1 cellular context compared by ENCODE assay signal in the genomic region with DNA sequence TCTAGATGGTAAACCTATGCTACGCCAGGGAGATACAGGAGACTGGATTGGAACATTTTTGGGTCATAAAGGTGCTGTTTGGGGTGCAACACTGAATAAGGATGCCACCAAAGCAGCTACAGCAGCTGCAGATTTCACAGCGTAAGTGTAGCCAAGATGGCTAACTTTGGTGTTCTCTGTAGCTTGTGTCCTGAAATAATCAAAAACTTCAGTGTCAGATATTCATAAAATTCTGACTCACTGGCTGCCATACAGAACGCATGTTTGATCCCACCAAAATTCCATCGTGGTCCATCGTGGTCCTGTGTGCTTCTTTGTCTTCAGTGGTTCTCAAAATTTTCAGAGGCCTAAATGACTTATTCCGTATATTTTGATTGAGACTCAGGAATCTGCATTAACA.
TF ChIP-seq lines count a peak whose summit lies in the region.

No MANE protein-coding gene starts in this region.

TF ChIP-seq in HepG2, 621 proteins besides CTCF, POLR2A, EP300 and RAD21:
- no peak for TF ChIP-seq LCORL (IDR thresholded peaks at IDR 0.05)
- no peak for TF ChIP-seq LCORL (CRISPR knock-in tag; IDR thresholded peaks at IDR 0.05)
- TF ChIP-seq, protein P1, sequence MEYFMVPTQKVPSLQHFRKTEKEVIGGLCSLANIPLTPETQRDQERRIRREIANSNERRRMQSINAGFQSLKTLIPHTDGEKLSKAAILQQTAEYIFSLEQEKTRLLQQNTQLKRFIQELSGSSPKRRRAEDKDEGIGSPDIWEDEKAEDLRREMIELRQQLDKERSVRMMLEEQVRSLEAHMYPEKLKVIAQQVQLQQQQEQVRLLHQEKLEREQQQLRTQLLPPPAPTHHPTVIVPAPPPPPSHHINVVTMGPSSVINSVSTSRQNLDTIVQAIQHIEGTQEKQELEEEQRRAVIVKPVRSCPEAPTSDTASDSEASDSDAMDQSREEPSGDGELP (IDR thresholded peaks at IDR 0.05; ENCODE audit: borderline replicate concordance, low read depth): no peak
- TF ChIP-seq, protein P2, sequence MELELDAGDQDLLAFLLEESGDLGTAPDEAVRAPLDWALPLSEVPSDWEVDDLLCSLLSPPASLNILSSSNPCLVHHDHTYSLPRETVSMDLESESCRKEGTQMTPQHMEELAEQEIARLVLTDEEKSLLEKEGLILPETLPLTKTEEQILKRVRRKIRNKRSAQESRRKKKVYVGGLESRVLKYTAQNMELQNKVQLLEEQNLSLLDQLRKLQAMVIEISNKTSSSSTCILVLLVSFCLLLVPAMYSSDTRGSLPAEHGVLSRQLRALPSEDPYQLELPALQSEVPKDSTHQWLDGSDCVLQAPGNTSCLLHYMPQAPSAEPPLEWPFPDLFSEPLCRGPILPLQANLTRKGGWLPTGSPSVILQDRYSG (CRISPR knock-in tag; IDR thresholded peaks at IDR 0.05): no peak
- no peak for TF ChIP-seq ZNF652 (CRISPR knock-in tag; IDR thresholded peaks at IDR 0.05; ENCODE audit: borderline replicate concordance, low read depth)
- no peak for TF ChIP-seq MXI1 (IDR thresholded peaks at IDR 0.05; ENCODE audit: borderline replicate concordance, low read depth, low read length)
- 0 out of 2 replicates have a peak, but pooled peaks have one; percentile 32 for TF ChIP-seq RBFOX2 (IDR thresholded peaks at IDR 0.05; ENCODE audit: low read depth, low read length)
- TF ChIP-seq ZNF850 (CRISPR knock-in tag; conservative IDR thresholded peaks at IDR 0.05): no peak
- no peak for TF ChIP-seq ETV6 (CRISPR knock-in tag; conservative IDR thresholded peaks at IDR 0.05)
- no peak for TF ChIP-seq SNAI1 (CRISPR knock-in tag; IDR thresholded peaks at IDR 0.05; ENCODE audit: borderline replicate concordance)
- TF ChIP-seq KLF16 (CRISPR knock-in tag; IDR thresholded peaks at IDR 0.05): 0 out of 4 replicates have a peak, but pooled peaks of 1 of the 2 experiments have one; percentile 21
- no peak for TF ChIP-seq RNF2 (conservative IDR thresholded peaks at IDR 0.05; ENCODE audit: low read depth)
- TF ChIP-seq, protein P3, sequence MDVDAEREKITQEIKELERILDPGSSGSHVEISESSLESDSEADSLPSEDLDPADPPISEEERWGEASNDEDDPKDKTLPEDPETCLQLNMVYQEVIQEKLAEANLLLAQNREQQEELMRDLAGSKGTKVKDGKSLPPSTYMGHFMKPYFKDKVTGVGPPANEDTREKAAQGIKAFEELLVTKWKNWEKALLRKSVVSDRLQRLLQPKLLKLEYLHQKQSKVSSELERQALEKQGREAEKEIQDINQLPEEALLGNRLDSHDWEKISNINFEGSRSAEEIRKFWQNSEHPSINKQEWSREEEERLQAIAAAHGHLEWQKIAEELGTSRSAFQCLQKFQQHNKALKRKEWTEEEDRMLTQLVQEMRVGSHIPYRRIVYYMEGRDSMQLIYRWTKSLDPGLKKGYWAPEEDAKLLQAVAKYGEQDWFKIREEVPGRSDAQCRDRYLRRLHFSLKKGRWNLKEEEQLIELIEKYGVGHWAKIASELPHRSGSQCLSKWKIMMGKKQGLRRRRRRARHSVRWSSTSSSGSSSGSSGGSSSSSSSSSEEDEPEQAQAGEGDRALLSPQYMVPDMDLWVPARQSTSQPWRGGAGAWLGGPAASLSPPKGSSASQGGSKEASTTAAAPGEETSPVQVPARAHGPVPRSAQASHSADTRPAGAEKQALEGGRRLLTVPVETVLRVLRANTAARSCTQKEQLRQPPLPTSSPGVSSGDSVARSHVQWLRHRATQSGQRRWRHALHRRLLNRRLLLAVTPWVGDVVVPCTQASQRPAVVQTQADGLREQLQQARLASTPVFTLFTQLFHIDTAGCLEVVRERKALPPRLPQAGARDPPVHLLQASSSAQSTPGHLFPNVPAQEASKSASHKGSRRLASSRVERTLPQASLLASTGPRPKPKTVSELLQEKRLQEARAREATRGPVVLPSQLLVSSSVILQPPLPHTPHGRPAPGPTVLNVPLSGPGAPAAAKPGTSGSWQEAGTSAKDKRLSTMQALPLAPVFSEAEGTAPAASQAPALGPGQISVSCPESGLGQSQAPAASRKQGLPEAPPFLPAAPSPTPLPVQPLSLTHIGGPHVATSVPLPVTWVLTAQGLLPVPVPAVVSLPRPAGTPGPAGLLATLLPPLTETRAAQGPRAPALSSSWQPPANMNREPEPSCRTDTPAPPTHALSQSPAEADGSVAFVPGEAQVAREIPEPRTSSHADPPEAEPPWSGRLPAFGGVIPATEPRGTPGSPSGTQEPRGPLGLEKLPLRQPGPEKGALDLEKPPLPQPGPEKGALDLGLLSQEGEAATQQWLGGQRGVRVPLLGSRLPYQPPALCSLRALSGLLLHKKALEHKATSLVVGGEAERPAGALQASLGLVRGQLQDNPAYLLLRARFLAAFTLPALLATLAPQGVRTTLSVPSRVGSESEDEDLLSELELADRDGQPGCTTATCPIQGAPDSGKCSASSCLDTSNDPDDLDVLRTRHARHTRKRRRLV (CRISPR knock-in tag; IDR thresholded peaks at IDR 0.05): no peak
- TF ChIP-seq ZNF460 (CRISPR knock-in tag; IDR thresholded peaks at IDR 0.05; ENCODE audit: borderline replicate concordance): no peak
